In genomic region chr9:132877818-132878694, GRCh38 we compare ENCODE assay signal across 8 cellular contexts. TPM values are rescaled to one million over a fixed set of nuclear protein-coding genes. Genes with fewer than 3 reads are reported as not detected.
DNase-seq lines count a peak whose midpoint lies in the region; TF ChIP-seq lines count a peak whose summit lies in the region.

A gene with protein sequence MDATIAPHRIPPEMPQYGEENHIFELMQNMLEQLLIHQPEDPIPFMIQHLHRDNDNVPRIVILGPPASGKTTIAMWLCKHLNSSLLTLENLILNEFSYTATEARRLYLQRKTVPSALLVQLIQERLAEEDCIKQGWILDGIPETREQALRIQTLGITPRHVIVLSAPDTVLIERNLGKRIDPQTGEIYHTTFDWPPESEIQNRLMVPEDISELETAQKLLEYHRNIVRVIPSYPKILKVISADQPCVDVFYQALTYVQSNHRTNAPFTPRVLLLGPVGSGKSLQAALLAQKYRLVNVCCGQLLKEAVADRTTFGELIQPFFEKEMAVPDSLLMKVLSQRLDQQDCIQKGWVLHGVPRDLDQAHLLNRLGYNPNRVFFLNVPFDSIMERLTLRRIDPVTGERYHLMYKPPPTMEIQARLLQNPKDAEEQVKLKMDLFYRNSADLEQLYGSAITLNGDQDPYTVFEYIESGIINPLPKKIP (minus strand): TSS chr9:132878284. CDS start chr9:132878255, 29 bp downstream.

- H3K4me3 Mint-ChIP-seq in activated CD4-positive, alpha-beta T cell treated with anti-CD3 and anti-CD28 coated beads, Interleukin-2, amount 10 ng/mL, durations not matched to agents 7 days and 5 days = peak within 1 kb of the TSS; percentile 77

- DNase-seq in HFF-Myc (ENCODE audit: extremely low read depth, low read depth) (peak; percentile 12), NCI-H2171 treated with DMSO at 0.1 percent for 48 hours (lab: John Stamatoyannopoulos, UW) (peak; percentile 78), dedifferentiated amniotic fluid mesenchymal stem cell (ENCODE audit: extremely low spot score) (peak; percentile 59), left kidney (ENCODE audit: low read depth, low spot score) (peak; percentile 92), cortex of kidney (lab: John Stamatoyannopoulos, UW) (no peak)
- peak; percentile 73 for DNase-seq in activated CD4-positive, alpha-beta T cell treated with anti-CD3 and anti-CD28 coated beads, Interleukin-2, amount 10 ng/mL, durations not matched to agents 7 days and 5 days
- DNase-seq in stimulated activated CD4-positive, alpha-beta T cell treated with anti-CD3 and anti-CD28 coated beads, Interleukin-1b, Interleukin-23, amount 100 ng/mL, for 4 hours (ENCODE audit: low read depth in 2 of 2) = peak; percentile 71 to 74

- H3K9me3 Mint-ChIP-seq in activated CD4-positive, alpha-beta T cell treated with anti-CD3 and anti-CD28 coated beads, Interleukin-2, amount 10 ng/mL, durations not matched to agents 7 days and 5 days = no peaks in the 10 kb centered on the region

- H3K27me3 Mint-ChIP-seq in activated CD4-positive, alpha-beta T cell treated with anti-CD3 and anti-CD28 coated beads, Interleukin-2, amount 10 ng/mL, durations not matched to agents 7 days and 5 days = no peaks in the 10 kb centered on the region

- peak within 1 kb of the TSS; percentile 82 for H3K27ac Mint-ChIP-seq in activated CD4-positive, alpha-beta T cell treated with anti-CD3 and anti-CD28 coated beads, Interleukin-2, amount 10 ng/mL, durations not matched to agents 7 days and 5 days

- H3K4me3 ChIP-seq in GM08714 (ENCODE audit: low read length) (peak within 1 kb of the TSS; percentile 89), HFF-Myc (replicated peaks; ENCODE audit: low read depth, low read length) (peak within 1 kb of the TSS; percentile 85)

- TF ChIP-seq CTCF in HFF-Myc (IDR thresholded peaks at IDR 0.05; ENCODE audit: low read depth, low read length, missing control alignments) = no peak

- H3K36me3 Mint-ChIP-seq in activated CD4-positive, alpha-beta T cell treated with anti-CD3 and anti-CD28 coated beads, Interleukin-2, amount 10 ng/mL, durations not matched to agents 7 days and 5 days (ENCODE audit: low read depth) = no peaks in the 10 kb centered on the region

- H3K4me1 Mint-ChIP-seq in activated CD4-positive, alpha-beta T cell treated with anti-CD3 and anti-CD28 coated beads, Interleukin-2, amount 10 ng/mL, durations not matched to agents 7 days and 5 days = peaks cover 38% of the 10 kb centered on the region

- POLR2A ChIA-PET in activated CD4-positive, alpha-beta T cell treated with anti-CD3 and anti-CD28 coated beads, Interleukin-2, amount 10 ng/mL, durations not matched to agents 7 days and 5 days (lab: Charles Lee) = no interaction called here

- CTCF ChIA-PET in activated CD4-positive, alpha-beta T cell treated with anti-CD3 and anti-CD28 coated beads, Interleukin-2, amount 10 ng/mL, durations not matched to agents 7 days and 5 days (lab: Charles Lee) = no interaction called here

RNA-seq across cellular contexts. Expression of the gene that starts here (rescaled TPM):
- not detected for total RNA-seq in activated CD4-positive, alpha-beta T cell treated with anti-CD3 and anti-CD28 coated beads, Interleukin-2, amount 10 ng/mL, durations not matched to agents 7 days and 5 days

Comparison
In these comparisons a context has a peak if more than half of its experiments do, and no peak if none do; other contexts are left out.
1. Peak in DNase-seq in activated CD4-positive, alpha-beta T cell treated with anti-CD3 and anti-CD28 coated beads, Interleukin-2, amount 10 ng/mL, durations not matched to agents 7 days and 5 days; RNA of the gene not detected or under 1 TPM.